Comparison of ENCODE assay signal across 16 cellular contexts in genomic region chrX:107936434-107936730, GRCh38. TPM values are rescaled to one million over a fixed set of nuclear protein-coding genes. Genes with fewer than 3 reads are reported as not detected.
DNase-seq lines count a peak whose midpoint lies in the region; ATAC-seq, FAIRE-seq and TF ChIP-seq lines count a peak whose summit lies in the region.
"Had no signal": no experiment of that assay in that cellular context is flagged by ENCODE, and none has a peak within 500 bp of the region (broad histone marks: within the 10 kb centered on the region; RNA-seq: fewer than 3 reads in every experiment).

No MANE protein-coding gene starts in this region.

- intact Hi-C loops in esophagus muscularis mucosa (cut with DNase I), result no loop called here

- no peak overlapping the region for H3K4ac ChIP-seq in mesenchymal stem cell (ENCODE audit: low read depth in 1 of 2, low read length in 2 of 2)

- no peak overlapping the region for H3K23ac ChIP-seq in mesenchymal stem cell (ENCODE audit: low read length in 2 of 2)

- H3K4me2 ChIP-seq in A549 (peak overlapping the region; percentile 83), mesenchymal stem cell (ENCODE audit: low read length, poor library complexity, severe bottlenecking) (peak overlapping the region; percentile 63)

- H3K9me3 ChIP-seq in A549, result no peaks in the 10 kb centered on the region
- H3K9me3 ChIP-seq in HUES48 (ENCODE audit: control insufficient read depth, insufficient read depth, low read length), result no peaks in the 10 kb centered on the region
- peaks cover 8% of the 10 kb centered on the region for H3K9me3 ChIP-seq in mesenchymal stem cell (ENCODE audit: control insufficient read depth, low read length)
- no peaks in the 10 kb centered on the region for H3K9me3 ChIP-seq in esophagus muscularis mucosa
- H3K9me3 ChIP-seq: spleen had no signal

- DNase-seq in A549 (ENCODE audit: low read depth in 1 of 2, low spot score in 1 of 2) (no peak), endothelial cell (ENCODE audit: low spot score) (no peak), mesenchymal stem cell (no peak), D721Med (ENCODE audit: insufficient read length, low spot score) (no peak), esophagus muscularis mucosa (ENCODE audit: extremely low spot score) (no peak)
- DNase-seq: activated T-cell treated with anti-CD3 and anti-CD28 coated beads for 4 hours, NCI-H510A, spleen had no signal

- H3K18ac ChIP-seq in mesenchymal stem cell (ENCODE audit: low read depth in 1 of 2, low read length in 2 of 2), result no peak overlapping the region

- TF ChIP-seq EP300 in A549 (IDR thresholded peaks at IDR 0.05) (no peak), esophagus muscularis mucosa (IDR thresholded peaks at IDR 0.05) (no peak)

- CTCF ChIA-PET in A549 (lab: Yijun Ruan, JAX), result no interaction called here

- H2BK120ac ChIP-seq in mesenchymal stem cell (ENCODE audit: low read depth, low read length), result no peak overlapping the region

- peaks cover 2% of the 10 kb centered on the region for H3K27me3 Mint-ChIP-seq in endothelial cell (ENCODE audit: unreplicated experiment)

- H3K4me3 ChIP-seq in A549, result no peak overlapping the region; the same call in 2 of the 3 replicates
- H3K4me3 ChIP-seq in HUES48 (ENCODE audit: low read depth, low read length), result peak overlapping the region; percentile 77
- H3K4me3 ChIP-seq in mesenchymal stem cell (ENCODE audit: insufficient read depth in 1 of 2, low read depth in 1 of 2, low read length in 2 of 2), result peak overlapping the region; percentile 70 to 72
- no peak overlapping the region for H3K4me3 ChIP-seq in esophagus muscularis mucosa

- H3K27me3 ChIP-seq in HUES48 (ENCODE audit: control insufficient read depth, insufficient read depth, low read length) (peaks cover 4% of the 10 kb centered on the region), mesenchymal stem cell (ENCODE audit: control insufficient read depth in 1 of 2, insufficient read depth in 1 of 2, low read length in 2 of 2) (peaks cover 0 to 43% of the 10 kb centered on the region in 2 experiments), esophagus muscularis mucosa (peaks cover 0 to 8% (median 0%) of the 10 kb centered on the region in 4 donors)

- H3K14ac ChIP-seq in mesenchymal stem cell (ENCODE audit: low read length in 2 of 2), result no peak overlapping the region

- no peak overlapping the region for H2AFZ ChIP-seq in mesenchymal stem cell (ENCODE audit: low read depth, low read length)

- no peaks in the 10 kb centered on the region for H3K79me1 ChIP-seq in mesenchymal stem cell (replicated peaks; ENCODE audit: low read length, poor library complexity, severe bottlenecking)

- no peak overlapping the region for H2BK5ac ChIP-seq in mesenchymal stem cell (ENCODE audit: low read depth, low read length, poor library complexity, severe bottlenecking)

- no peaks in the 10 kb centered on the region for H3K36me3 Mint-ChIP-seq in endothelial cell (ENCODE audit: low read depth, unreplicated experiment)

- H3K4me3 Mint-ChIP-seq in endothelial cell (ENCODE audit: unreplicated experiment), result peak overlapping the region; percentile 65
- H3K4me3 Mint-ChIP-seq: memory B cell had no signal

- H3K36me3 ChIP-seq in HUES48 (ENCODE audit: control insufficient read depth, insufficient read depth, low read length), result peaks cover 17% of the 10 kb centered on the region
- H3K36me3 ChIP-seq in mesenchymal stem cell (ENCODE audit: control insufficient read depth in 1 of 2, insufficient read depth in 2 of 2, low read depth in 1 of 2, low read length in 2 of 2), result no peaks in the 10 kb centered on the region
- H3K36me3 ChIP-seq in esophagus muscularis mucosa, result no peaks in the 10 kb centered on the region
- H3K36me3 ChIP-seq: spleen had no signal

- H4K8ac ChIP-seq in mesenchymal stem cell (ENCODE audit: low read length), result no peak overlapping the region

- no peak overlapping the region for H3K27ac Mint-ChIP-seq in endothelial cell (ENCODE audit: unreplicated experiment)
- H3K27ac Mint-ChIP-seq: memory B cell had no signal

- H2AK5ac ChIP-seq in mesenchymal stem cell (ENCODE audit: low read length, severe bottlenecking), result no peak overlapping the region

- H3K4me1 Mint-ChIP-seq in endothelial cell (ENCODE audit: unreplicated experiment), result no peaks in the 10 kb centered on the region

- ATAC-seq in A549, result no peak
- ATAC-seq in GM18502 (IDR thresholded peaks at IDR 0.05; ENCODE audit: poor library complexity, unreplicated experiment), result no peak
- no peak for ATAC-seq in GM19455 (IDR thresholded peaks at IDR 0.05; ENCODE audit: unreplicated experiment)

- POLR2A ChIA-PET in A549 (lab: Yijun Ruan, JAX), result interaction anchor here (0.5 kb wide), 1 partner anchor 111 kb away, joined by 3 read pairs; the partner anchor contains the start of gene MID2

- peaks cover 5% of the 10 kb centered on the region; the same call in 2 of the 3 replicates for H3K4me1 ChIP-seq in A549
- peaks cover 15% of the 10 kb centered on the region for H3K4me1 ChIP-seq in HUES48 (ENCODE audit: control insufficient read depth, insufficient read depth, low read length)
- peaks cover 2% of the 10 kb centered on the region for H3K4me1 ChIP-seq in mesenchymal stem cell (ENCODE audit: control insufficient read depth, insufficient read depth, low read depth, low read length)
- H3K4me1 ChIP-seq in esophagus muscularis mucosa, result peaks cover 0 to 12% (median 11%) of the 10 kb centered on the region in 4 donors
- H3K4me1 ChIP-seq: spleen had no signal

- no peak overlapping the region for H2BK15ac ChIP-seq in mesenchymal stem cell (ENCODE audit: low read depth, poor library complexity, severe bottlenecking)

- TF ChIP-seq CTCF in A549 (IDR thresholded peaks at IDR 0.05), result no peak
- TF ChIP-seq CTCF in endothelial cell (IDR thresholded peaks at IDR 0.05; ENCODE audit: unreplicated experiment), result no peak
- no peak for TF ChIP-seq CTCF in D721Med (IDR thresholded peaks at IDR 0.05; ENCODE audit: insufficient read depth, missing control alignments)
- TF ChIP-seq CTCF in esophagus muscularis mucosa (IDR thresholded peaks at IDR 0.05), result no peak

- no peak overlapping the region for H2BK12ac ChIP-seq in mesenchymal stem cell (ENCODE audit: low read length in 2 of 2)

- no peak for TF ChIP-seq POLR2A in A549 (IDR thresholded peaks at IDR 0.05; ENCODE audit: low read length)
- TF ChIP-seq POLR2A in esophagus muscularis mucosa (IDR thresholded peaks at IDR 0.05; ENCODE audit: low read depth), result no peak

- no peaks in the 10 kb centered on the region for H3K9me3 Mint-ChIP-seq in endothelial cell (ENCODE audit: unreplicated experiment)

- FAIRE-seq in A549 (lab: Jason Lieb, UNC) (no peak), D721Med (lab: Jason Lieb, UNC) (no peak)
- FAIRE-seq: H54 had no signal

- 94% methylated on average over 12 of the region's 16 CpGs for WGBS in A549 (ENCODE audit: missing lambda C conversion rate)
- 3% methylated on average over 11 of the region's 16 CpGs for WGBS in mesenchymal stem cell
- WGBS in esophagus muscularis mucosa, result 71% methylated on average over 16 of the region's 16 CpGs

- H3K27ac ChIP-seq in A549 (no peak overlapping the region), HUES48 (ENCODE audit: low read depth, low read length) (no peak overlapping the region), mesenchymal stem cell (ENCODE audit: low read length, poor library complexity, severe bottlenecking) (no peak overlapping the region), esophagus muscularis mucosa (replicated peaks in 1 of 4) (no peak overlapping the region)
- H3K27ac ChIP-seq: coronary artery, spleen had no signal

- no peak for TF ChIP-seq RAD21 in A549 (conservative IDR thresholded peaks at IDR 0.05 in 1 of 2, IDR thresholded peaks at IDR 0.05 in 1 of 2)

- no peak overlapping the region for H4K91ac ChIP-seq in mesenchymal stem cell (ENCODE audit: low read length)

- H3K9ac ChIP-seq in HUES48 (ENCODE audit: low read depth, low read length), result no peak overlapping the region
- no peak overlapping the region for H3K9ac ChIP-seq in mesenchymal stem cell (ENCODE audit: low read length)

TF ChIP-seq in A549, 52 proteins besides CTCF, POLR2A, EP300 and RAD21 (continues in another document):
- TF ChIP-seq FOSB (CRISPR knock-in tag; IDR thresholded peaks at IDR 0.05), result no peak
- no peak for TF ChIP-seq HOXB5 (CRISPR knock-in tag; IDR thresholded peaks at IDR 0.05)
- TF ChIP-seq HEYL (CRISPR knock-in tag; IDR thresholded peaks at IDR 0.05), result no peak
- TF ChIP-seq JUN (IDR thresholded peaks at IDR 0.05), result no peak
- no peak for TF ChIP-seq ESRRA (IDR thresholded peaks at IDR 0.05; ENCODE audit: borderline replicate concordance, low read length)
- no peak for TF ChIP-seq HDAC2 (IDR thresholded peaks at IDR 0.05)
- no peak for TF ChIP-seq JUNB (IDR thresholded peaks at IDR 0.05)
- no peak for TF ChIP-seq KDM1A (IDR thresholded peaks at IDR 0.05; ENCODE audit: low read depth)
- no peak for TF ChIP-seq HOXB13 (CRISPR knock-in tag; IDR thresholded peaks at IDR 0.05; ENCODE audit: low read depth)
- TF ChIP-seq RNF2 (IDR thresholded peaks at IDR 0.05; ENCODE audit: borderline replicate concordance, low read depth), result no peak
- no peak for TF ChIP-seq RARB (CRISPR knock-in tag; IDR thresholded peaks at IDR 0.05)
- no peak for TF ChIP-seq EHF (CRISPR knock-in tag; IDR thresholded peaks at IDR 0.05)
- TF ChIP-seq, protein P1, sequence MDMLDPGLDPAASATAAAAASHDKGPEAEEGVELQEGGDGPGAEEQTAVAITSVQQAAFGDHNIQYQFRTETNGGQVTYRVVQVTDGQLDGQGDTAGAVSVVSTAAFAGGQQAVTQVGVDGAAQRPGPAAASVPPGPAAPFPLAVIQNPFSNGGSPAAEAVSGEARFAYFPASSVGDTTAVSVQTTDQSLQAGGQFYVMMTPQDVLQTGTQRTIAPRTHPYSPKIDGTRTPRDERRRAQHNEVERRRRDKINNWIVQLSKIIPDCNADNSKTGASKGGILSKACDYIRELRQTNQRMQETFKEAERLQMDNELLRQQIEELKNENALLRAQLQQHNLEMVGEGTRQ (IDR thresholded peaks at IDR 0.05), result no peak
- no peak for TF ChIP-seq NPAS2 (CRISPR knock-in tag; IDR thresholded peaks at IDR 0.05; ENCODE audit: borderline replicate concordance)
- no peak for TF ChIP-seq RFX5 (IDR thresholded peaks at IDR 0.05)
- no peak for TF ChIP-seq PHF8 (IDR thresholded peaks at IDR 0.05; ENCODE audit: borderline replicate concordance, low read depth)
- TF ChIP-seq, protein P2, sequence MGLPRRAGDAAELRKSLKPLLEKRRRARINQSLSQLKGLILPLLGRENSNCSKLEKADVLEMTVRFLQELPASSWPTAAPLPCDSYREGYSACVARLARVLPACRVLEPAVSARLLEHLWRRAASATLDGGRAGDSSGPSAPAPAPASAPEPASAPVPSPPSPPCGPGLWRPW (IDR thresholded peaks at IDR 0.05), result no peak

RNA-seq across cellular contexts. Expression of gene TEX13B, which starts 45.8 kb away (rescaled TPM):
- polyA plus RNA-seq in A549 (2011; rRNA removed) (not detected in 2 replicates), A549 (2017; fragmentation: RNase III; extraction: RNeasy Plus Mini Kit Qiagen cat#74134 plus additional on column Dnase treatment) (not detected in 3 replicates)
- polyA plus RNA-seq in A549 (2012; cell fraction: cytosol; rRNA removed), result not detected in 2 replicates
- 0.07 TPM in 1 of 2 replicates, not detected in the other for polyA plus RNA-seq in A549 (2012; cell fraction: nucleus; rRNA removed)
- not detected in 2 replicates for polyA minus RNA-seq in A549 (2011; rRNA and poly(A)+ RNA removed)
- total RNA-seq in endothelial cell (ENCODE audit: unreplicated experiment) (not detected), esophagus muscularis mucosa (not detected)
- not detected for polyA plus RNA-seq in mesenchymal stem cell (2013, experiment 1 of 2)
- polyA plus RNA-seq in mesenchymal stem cell (2013, experiment 2 of 2), result not detected
- total RNA-seq: omental fat pad; spleen; T-helper 1 cell treated with Interleukin-12 subunit alpha and Interleukin-12 subunit beta and Interleukin-4 antibody, amounts not matched to agents 30 ng/mL and 1 ng/mL, for 36 hours had no signal
- polyA plus RNA-seq: spleen had no signal

Comparison
In these comparisons a context has a peak if more than half of its experiments do, and no peak if none do; other contexts are left out.
1. H3K4me3 ChIP-seq: peak in HUES48 (single experiment) and mesenchymal stem cell (2 of 2); none in A549 (single experiment) and esophagus muscularis mucosa (0 of 4).